25 cellular contexts compared by ENCODE assay signal in genomic region chr11:26944866-26945664, GRCh38. TPM values are rescaled to one million over a fixed set of nuclear protein-coding genes. Genes with fewer than 3 reads are reported as not detected.
A peak's percentile ranks its signal among the peaks of the same experiment; 100 is the strongest.
DNase-seq lines count a peak whose midpoint lies in the region; ATAC-seq and TF ChIP-seq lines count a peak whose summit lies in the region.
"Had no signal": no experiment of that assay in that cellular context is flagged by ENCODE, and none has a peak within 500 bp of the region (broad histone marks: within the 10 kb centered on the region; RNA-seq: fewer than 3 reads in every experiment).

No MANE protein-coding gene starts in this region.

- TF ChIP-seq CTCF in RWPE2 (IDR thresholded peaks at IDR 0.05; ENCODE audit: poor library complexity, severe bottlenecking) (no peak), smooth muscle cell (IDR thresholded peaks at IDR 0.05; ENCODE audit: borderline replicate concordance, insufficient read depth, poor library complexity, severe bottlenecking) (no peak), BE2C (IDR thresholded peaks at IDR 0.05; ENCODE audit: low read depth, low read length) (no peak), lower lobe of right lung (IDR thresholded peaks at IDR 0.05) (no peak)

- DNase-seq in ELR (ENCODE audit: low read depth) (peak; percentile 13), RWPE2 (ENCODE audit: low spot score) (no peak), fibroblast of gingiva (ENCODE audit: low read depth) (peak; percentile 86), smooth muscle cell (lab: John Stamatoyannopoulos, UW; ENCODE audit: unreplicated experiment) (no peak), BE2C (no peak), lower lobe of right lung (no peak), hepatic stellate cell (ENCODE audit: low spot score) (no peak)
- DNase-seq: activated CD8-positive, alpha-beta memory T cell treated with anti-CD3 and anti-CD28 coated beads, Interleukin-2, amount 10 ng/mL, durations not matched to agents 7 days and 5 days; AML-193; body of pancreas; dermis blood vessel endothelial cell; DMS79; gastrocnemius medialis; left colon; NCI-H1417; NCI-H524; nephron progenitor cell; stimulated activated CD4-positive, alpha-beta T cell treated with anti-CD3 and anti-CD28 coated beads, Interleukin-2, amount 100 ng/mL, for 24 hours; stimulated activated naive CD4-positive, alpha-beta T cell had no signal

- no peaks in the 10 kb centered on the region for H3K79me2 ChIP-seq in smooth muscle cell (ENCODE audit: low read depth)

- H2AFZ ChIP-seq in smooth muscle cell (ENCODE audit: low read depth) = no peak overlapping the region

- H3K4me3 ChIP-seq in RWPE2 (ENCODE audit: severe bottlenecking) = no peak overlapping the region
- H3K4me3 ChIP-seq in smooth muscle cell = no peak overlapping the region
- H3K4me3 ChIP-seq in BE2C (ENCODE audit: low read depth, low read length) = no peak overlapping the region
- H3K4me3 ChIP-seq in lower lobe of right lung = no peak overlapping the region
- H3K4me3 ChIP-seq: body of pancreas, gastrocnemius medialis had no signal

- ATAC-seq in RWPE2 (ENCODE audit: low read depth) (no peak), lower lobe of right lung (no peak), HG03025 (IDR thresholded peaks at IDR 0.05; ENCODE audit: low FRiP score, unreplicated experiment) (no peak)
- ATAC-seq: activated CD8-positive, alpha-beta memory T cell treated with anti-CD3 and anti-CD28 coated beads, Interleukin-2, amount 10 ng/mL, durations not matched to agents 7 days and 5 days; activated T-helper 17 cell treated with anti-CD3 and anti-CD28 coated beads, Interleukin-2, amount 50 U/mL, for 72 hours; body of pancreas; gastrocnemius medialis; HCT116; HepG2; left colon had no signal

- H3K27ac ChIP-seq in RWPE2 (ENCODE audit: poor library complexity, severe bottlenecking) (peak overlapping the region; percentile 87), smooth muscle cell (ENCODE audit: low read depth) (peak overlapping the region; percentile 95), lower lobe of right lung (no peak overlapping the region)
- H3K27ac ChIP-seq: body of pancreas, gastrocnemius medialis, RWPE1 had no signal

- H3K9me3 ChIP-seq in RWPE2 (ENCODE audit: severe bottlenecking) (no peaks in the 10 kb centered on the region), smooth muscle cell (replicated peaks; ENCODE audit: low read depth) (no peaks in the 10 kb centered on the region), BE2C (no peaks in the 10 kb centered on the region), lower lobe of right lung (no peaks in the 10 kb centered on the region)
- H3K9me3 ChIP-seq: body of pancreas, gastrocnemius medialis had no signal

- H3K36me3 ChIP-seq in RWPE2 (ENCODE audit: low read depth) (no peaks in the 10 kb centered on the region), smooth muscle cell (ENCODE audit: low read depth) (no peaks in the 10 kb centered on the region), BE2C (no peaks in the 10 kb centered on the region), lower lobe of right lung (no peaks in the 10 kb centered on the region)
- H3K36me3 ChIP-seq: gastrocnemius medialis had no signal

- H4K20me1 ChIP-seq in smooth muscle cell (ENCODE audit: low read depth) = no peaks in the 10 kb centered on the region

- peaks cover 30% of the 10 kb centered on the region for H3K4me1 ChIP-seq in RWPE2 (ENCODE audit: insufficient read depth, poor library complexity, severe bottlenecking)
- peaks cover 31% of the 10 kb centered on the region for H3K4me1 ChIP-seq in smooth muscle cell (ENCODE audit: low read depth)
- H3K4me1 ChIP-seq in BE2C = no peaks in the 10 kb centered on the region
- H3K4me1 ChIP-seq in lower lobe of right lung = peaks cover 9% of the 10 kb centered on the region
- H3K4me1 ChIP-seq: body of pancreas, gastrocnemius medialis had no signal

- no peaks in the 10 kb centered on the region for H3K27me3 ChIP-seq in RWPE2 (ENCODE audit: insufficient read depth, poor library complexity, severe bottlenecking)
- no peaks in the 10 kb centered on the region for H3K27me3 ChIP-seq in smooth muscle cell (ENCODE audit: low read depth)
- H3K27me3 ChIP-seq in BE2C = no peaks in the 10 kb centered on the region
- no peaks in the 10 kb centered on the region for H3K27me3 ChIP-seq in lower lobe of right lung (ENCODE audit: low read depth)
- H3K27me3 ChIP-seq: body of pancreas, gastrocnemius medialis had no signal

- intact Hi-C loops in lower lobe of right lung (cut with DNase I) = no loop called here

- peaks cover 39% of the 10 kb centered on the region for H3F3A ChIP-seq in smooth muscle cell (ENCODE audit: low read depth)

- 57% methylated on average over 3 of the region's 3 CpGs for WGBS in smooth muscle cell (ENCODE audit: low lambda C conversion rate)

- H3K9ac ChIP-seq in smooth muscle cell (ENCODE audit: low read depth) = no peak overlapping the region

- H3K4me2 ChIP-seq in smooth muscle cell = no peak overlapping the region

RNA-seq across cellular contexts. Expression of gene FIBIN, which starts 48.8 kb away (rescaled TPM):
- 24.7 and 36.7 TPM in 2 replicates for total RNA-seq in smooth muscle cell
- polyA plus RNA-seq in smooth muscle cell = 25.2 and 40.7 TPM in 2 replicates
- 4.2 TPM for polyA plus RNA-seq in BE2C (2012; ENCODE audit: insufficient read depth, insufficient read length, low read depth)
- 27.8 TPM for total RNA-seq in lower lobe of right lung
- total RNA-seq: activated CD8-positive, alpha-beta memory T cell treated with anti-CD3 and anti-CD28 coated beads, Interleukin-2, amount 10 ng/mL, durations not matched to agents 7 days and 5 days; activated T-helper 17 cell treated with anti-CD3 and anti-CD28 coated beads, Interleukin-2, amount 50 U/mL, for 72 hours; endothelial cell of umbilical vein; HepG2 had no signal
- polyA plus RNA-seq: endothelial cell of umbilical vein, HepG2 had no signal

Comparison
In these comparisons a context has a peak if more than half of its experiments do, and no peak if none do; other contexts are left out.
1. DNase-seq: peak in ELR (single experiment) and fibroblast of gingiva (single experiment); none in RWPE2 (single experiment), smooth muscle cell (single experiment), BE2C (single experiment), lower lobe of right lung (single experiment) and hepatic stellate cell (single experiment).